In genomic region chr14:51386411-51386810, GRCh38 we compare ENCODE assay signal across 22 cellular contexts.
"Had no signal": no experiment of that assay in that cellular context is flagged by ENCODE, and none has a peak within 500 bp of the region (broad histone marks: within the 10 kb centered on the region; RNA-seq: fewer than 3 reads in every experiment).

No MANE protein-coding gene starts in this region.

- H3K27me3 ChIP-seq: heart left ventricle, right lobe of liver, suprapubic skin, tibial artery had no signal

- FAIRE-seq: bronchial epithelial cell, colon, small intestine had no signal

- ATAC-seq: activated CD8-positive, alpha-beta T cell treated with anti-CD3 and anti-CD28 coated beads for 36 hours; activated naive CD8-positive, alpha-beta T cell treated with anti-CD3 and anti-CD28 coated beads, Interleukin-2, amount 50 U/mL, for 24 hours; activated T-cell treated with anti-CD3 and anti-CD28 coated beads, Interleukin-2, amount 50 U/mL, for 4 hours; left lobe of liver; mucosa of descending colon had no signal

- H3K27ac ChIP-seq: right lobe of liver, suprapubic skin, tibial artery had no signal

- H3K36me3 ChIP-seq: heart left ventricle, right lobe of liver, suprapubic skin, tibial artery had no signal

- H3K4me3 ChIP-seq: heart left ventricle, lung, mucosa of descending colon, right lobe of liver, suprapubic skin, tibial artery had no signal

- DNase-seq: activated B cell treated with CpG ODN at 0.5 μM for 24 hours; activated CD4-positive, alpha-beta T cell treated with anti-CD3 and anti-CD28 coated beads, Interleukin-2, amount 50 U/mL, for 1 hour; activated CD8-positive, alpha-beta T cell treated with anti-CD3 and anti-CD28 coated beads for 36 hours; activated naive CD8-positive, alpha-beta T cell treated with anti-CD3 and anti-CD28 coated beads, Interleukin-2, amount 50 U/mL, for 24 hours; activated T-cell treated with anti-CD3 and anti-CD28 coated beads, Interleukin-2, amount 50 U/mL, for 4 hours; amygdala; effector CD4-positive, alpha-beta T cell; heart left ventricle; mucosa of descending colon; posterior cingulate gyrus; right lobe of liver; small intestine; stimulated activated CD4-positive, alpha-beta T cell treated with anti-CD3 and anti-CD28 coated beads, Interleukin-15, amount 100 ng/mL, for 24 hours; stimulated activated CD4-positive, alpha-beta T cell treated with anti-CD3 and anti-CD28 coated beads, Interleukin-2, amount 100 ng/mL, for 24 hours; stimulated activated naive CD4-positive, alpha-beta T cell; T-helper 1 cell; tibial artery had no signal

- H3K9me3 ChIP-seq: heart left ventricle, mucosa of descending colon, right lobe of liver, suprapubic skin, tibial artery had no signal

- H3K4me1 ChIP-seq: tibial artery had no signal
